15 cellular contexts compared by ENCODE assay signal in the genomic region with DNA sequence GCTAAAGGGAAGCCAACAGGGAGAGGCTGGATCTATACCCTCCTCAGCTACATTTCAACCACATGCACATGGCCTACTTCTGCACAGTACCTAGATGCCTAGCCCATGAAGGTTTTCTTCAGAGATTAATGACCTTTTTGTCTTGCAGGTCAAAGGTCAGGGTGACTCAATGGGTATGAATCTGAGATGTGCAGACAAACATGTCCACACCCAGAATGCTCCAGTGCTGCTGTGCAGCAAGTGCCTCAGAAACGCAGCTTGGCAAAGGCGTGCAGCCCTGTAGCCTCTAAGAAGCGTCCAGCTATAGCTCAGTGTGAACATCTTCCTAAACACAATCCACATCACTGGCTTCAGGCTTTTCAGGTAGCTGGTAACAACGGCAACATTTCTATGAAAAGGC. TPM values are rescaled to one million over a fixed set of nuclear protein-coding genes. Genes with fewer than 3 reads are reported as not detected.
DNase-seq lines count a peak whose midpoint lies in the region; ATAC-seq and TF ChIP-seq lines count a peak whose summit lies in the region.
"Had no signal": no experiment of that assay in that cellular context is flagged by ENCODE, and none has a peak within 500 bp of the region (broad histone marks: within the 10 kb centered on the region; RNA-seq: fewer than 3 reads in every experiment).

No MANE protein-coding gene starts in this region.

- H3K4me2 ChIP-seq in HCT116 (ENCODE audit: low read length) (peak overlapping the region; percentile 37; the same call in 1 of the 2 replicates), SK-N-SH (no peak overlapping the region)

- H3K27me3 ChIP-seq in Caco-2 (replicated peaks; ENCODE audit: control insufficient read depth, insufficient read depth, low read length): no peaks in the 10 kb centered on the region
- H3K27me3 ChIP-seq in HCT116 (ENCODE audit: insufficient read depth, low read length): no peaks in the 10 kb centered on the region
- no peaks in the 10 kb centered on the region for H3K27me3 ChIP-seq in neutrophil
- H3K27me3 ChIP-seq in SK-N-SH (ENCODE audit: insufficient read depth): no peaks in the 10 kb centered on the region
- H3K27me3 ChIP-seq: foreskin keratinocyte had no signal

- BruUV-seq in Caco-2 (replicated peaks; lab: Mats Ljungman, UMichigan) (no TSS peak), HCT116 (replicated peaks; lab: Mats Ljungman, UMichigan) (no TSS peak)

- H3K27ac ChIP-seq in HCT116 (ENCODE audit: low read depth, low read length): no peak overlapping the region
- H3K27ac ChIP-seq in coronary artery: peak overlapping the region in 1 of 2 donors; percentile 78
- peak overlapping the region; percentile 89 for H3K27ac ChIP-seq in neutrophil
- H3K27ac ChIP-seq in SK-N-SH (ENCODE audit: low read depth in 2 of 2, low read length in 1 of 2): no peak overlapping the region
- H3K27ac ChIP-seq: foreskin keratinocyte had no signal

- H3K4me3 Mint-ChIP-seq in Caco-2 (ENCODE audit: unreplicated experiment): no peak overlapping the region

- CTCF ChIA-PET in Caco-2 (lab: Charles Lee) (interaction anchor here (0.8 to 2.0 kb wide), 10 partner anchors 9 to 590 kb away, joined by 3 to 10 read pairs (median 4); a partner anchor contains a TSS), HCT116 (lab: Charles Lee) (interaction anchor here (1.6 kb wide), 1 partner anchor 187 kb away, joined by 4 read pairs; no protein-coding TSS in a partner anchor), SK-N-SH (lab: Yijun Ruan, JAX) (interaction anchor here (0.9 to 1.2 kb wide), 3 partner anchors 122 to 326 kb away, joined by 3 to 4 read pairs (median 3); no protein-coding TSS in a partner anchor)

- H4K20me1 ChIP-seq in HCT116 (ENCODE audit: insufficient read depth): no peaks in the 10 kb centered on the region
- no peaks in the 10 kb centered on the region for H4K20me1 ChIP-seq in SK-N-SH (ENCODE audit: insufficient read depth)

- H3K27me3 Mint-ChIP-seq in Caco-2 (ENCODE audit: insufficient read depth, unreplicated experiment): no peaks in the 10 kb centered on the region

- intact Hi-C loops in Caco-2 (cut with micrococcal nuclease; ENCODE audit: unreplicated experiment): no loop called here
- intact Hi-C loops in HCT116 (cut with micrococcal nuclease): no loop called here

- TF ChIP-seq CTCF in Caco-2 (IDR thresholded peaks at IDR 0.05; ENCODE audit: insufficient read depth in 1 of 2, low read depth in 1 of 2, low read length in 1 of 2, severe bottlenecking in 1 of 2, unreplicated experiment in 1 of 2): no peak
- TF ChIP-seq CTCF in HCT116 (IDR thresholded peaks at IDR 0.05 in 2 of 3, conservative IDR thresholded peaks at IDR 0.05 in 1 of 3; ENCODE audit: borderline replicate concordance in 1 of 3, insufficient read depth in 1 of 3, low read depth in 2 of 3, low read length in 2 of 3): no peak
- no peak for TF ChIP-seq CTCF in coronary artery (IDR thresholded peaks at IDR 0.05)
- TF ChIP-seq CTCF in neutrophil (IDR thresholded peaks at IDR 0.05): no peak
- TF ChIP-seq CTCF in SK-N-SH (IDR thresholded peaks at IDR 0.05): no peak

- H3K9ac ChIP-seq in HCT116 (ENCODE audit: low read length) (no peak overlapping the region), SK-N-SH (no peak overlapping the region)

- RAD21 ChIA-PET in HCT116 (lab: Charles Lee; ENCODE audit: low non-redundant PET in 1 of 2, low total read pairs in 2 of 2, uncharacterized antibody in 2 of 2, unreplicated experiment in 2 of 2): interaction anchor here in 1 of 2 experiments (0.6 kb wide), 1 partner anchor 23 kb away, joined by 6 read pairs; no protein-coding TSS in a partner anchor

- peaks cover 10% of the 10 kb centered on the region for H3K36me3 Mint-ChIP-seq in Caco-2 (ENCODE audit: insufficient read depth, unreplicated experiment)

- H3K4me1 Mint-ChIP-seq in Caco-2 (ENCODE audit: low read depth, unreplicated experiment): peaks cover 9% of the 10 kb centered on the region

- no peak for TF ChIP-seq POLR2A in HCT116 (IDR thresholded peaks at IDR 0.05; ENCODE audit: borderline replicate concordance, extremely low read depth, insufficient read depth, insufficient read length)

- H3K27ac Mint-ChIP-seq in Caco-2 (ENCODE audit: unreplicated experiment): peak overlapping the region; percentile 64

- DNase-seq in Caco-2: peak; percentile 68 to 74
- no peak for DNase-seq in HCT116 (ENCODE audit: low read depth, low spot score)
- DNase-seq in coronary artery (ENCODE audit: low spot score): peak; percentile 22
- DNase-seq in stimulated activated CD4-positive, alpha-beta T cell treated with anti-CD3 and anti-CD28 coated beads, Interleukin-12 subunit alpha, Interleukin-12 subunit beta, amount 100 ng/mL, for 4 hours: no peak
- DNase-seq in SK-N-SH: no peak
- DNase-seq: activated T-cell treated with anti-CD3 and anti-CD28 coated beads for 4 hours; aorta; foreskin keratinocyte; NCI-H1092; stimulated activated CD4-positive, alpha-beta T cell treated with anti-CD3 and anti-CD28 coated beads, Interleukin-1b, Interleukin-23, amount 100 ng/mL, for 48 hours; stimulated activated CD8-positive, alpha-beta memory T cell treated with anti-CD3 and anti-CD28 coated beads, Interleukin-4, amount 100 ng/mL, for 48 hours had no signal

- POLR2A ChIA-PET in Caco-2 (lab: Charles Lee) (interaction anchor here (0.6 to 0.9 kb wide), 3 partner anchors 54 to 423 kb away, joined by 3 read pairs; no protein-coding TSS in a partner anchor), HCT116 (lab: Charles Lee) (no interaction called here), SK-N-SH (lab: Yijun Ruan, JAX) (interaction anchor here (1.0 kb wide), 1 partner anchor 25 kb away, joined by 5 read pairs; a partner anchor contains a TSS)

- H3K9me3 ChIP-seq in Caco-2 (no peaks in the 10 kb centered on the region), HCT116 (ENCODE audit: control insufficient read depth in 1 of 2, insufficient read depth in 1 of 2, low read depth in 1 of 2, low read length in 2 of 2) (no peaks in the 10 kb centered on the region), neutrophil (no peaks in the 10 kb centered on the region), SK-N-SH (no peaks in the 10 kb centered on the region)

- H2AFZ ChIP-seq in HCT116 (ENCODE audit: low read depth, low read length, poor library complexity, severe bottlenecking) (no peak overlapping the region), SK-N-SH (ENCODE audit: low read depth) (no peak overlapping the region)

- H3K79me2 ChIP-seq in HCT116 (ENCODE audit: insufficient read depth, low read length) (no peaks in the 10 kb centered on the region), SK-N-SH (ENCODE audit: insufficient read depth) (no peaks in the 10 kb centered on the region)

- WGBS in SK-N-SH (ENCODE audit: low lambda C conversion rate): 84% methylated on average over 4 of the region's 4 CpGs

- H3K36me3 ChIP-seq in Caco-2 (ENCODE audit: control insufficient read depth, insufficient read depth, low read length) (no peaks in the 10 kb centered on the region), HCT116 (ENCODE audit: control insufficient read depth in 1 of 2, insufficient read depth in 2 of 2, low read length in 2 of 2) (no peaks in the 10 kb centered on the region), neutrophil (peaks cover 10% of the 10 kb centered on the region), SK-N-SH (replicated peaks in 1 of 2; ENCODE audit: control insufficient read depth in 1 of 2, insufficient read depth in 2 of 2, low read length in 1 of 2) (peaks cover 0 to 2% of the 10 kb centered on the region in 2 experiments)

- H3K4me3 ChIP-seq in Caco-2 (ENCODE audit: low read depth, low read length) (no peak overlapping the region), HCT116 (replicated peaks in 1 of 2; ENCODE audit: low read depth in 1 of 2, low read length in 2 of 2) (no peak overlapping the region), coronary artery (no peak overlapping the region), neutrophil (ENCODE audit: low read depth in 1 of 2, low read length in 1 of 2) (no peak overlapping the region), SK-N-SH (ENCODE audit: low read depth in 2 of 2, low read length in 1 of 2) (no peak overlapping the region)

- no peaks in the 10 kb centered on the region for H3F3A ChIP-seq in SK-N-SH (replicated peaks; ENCODE audit: insufficient read depth)

- peaks cover 20% of the 10 kb centered on the region for H3K4me1 ChIP-seq in Caco-2
- H3K4me1 ChIP-seq in HCT116 (ENCODE audit: control insufficient read depth in 1 of 2, insufficient read depth in 2 of 2, low read length in 2 of 2): peaks cover 0 to 31% of the 10 kb centered on the region in 2 experiments; a peak in 2 of 4 replicates
- peaks cover 30 to 40% of the 10 kb centered on the region in 2 experiments for H3K4me1 ChIP-seq in neutrophil (ENCODE audit: control insufficient read depth in 1 of 2, insufficient read depth in 1 of 2, low read depth in 1 of 2, low read length in 1 of 2)
- peaks cover 0 to 15% of the 10 kb centered on the region in 2 experiments; a peak in 3 of 4 replicates for H3K4me1 ChIP-seq in SK-N-SH (ENCODE audit: control insufficient read depth in 1 of 2, insufficient read depth in 2 of 2, low read depth in 1 of 2, low read length in 1 of 2)

- H3K9me2 ChIP-seq in HCT116 (ENCODE audit: insufficient read depth) (no peaks in the 10 kb centered on the region), SK-N-SH (no peaks in the 10 kb centered on the region)

- no peak for TF ChIP-seq EP300 in SK-N-SH (IDR thresholded peaks at IDR 0.05; ENCODE audit: borderline replicate concordance in 1 of 2, low read depth in 1 of 2, low read length in 1 of 2)

- TF ChIP-seq RAD21 in HCT116 (IDR thresholded peaks at IDR 0.05; ENCODE audit: low read depth): no peak
- no peak for TF ChIP-seq RAD21 in SK-N-SH (IDR thresholded peaks at IDR 0.05; ENCODE audit: low read length)

- ATAC-seq in HCT116 (peak; percentile 43; the same call in 1 of the 2 replicates), GM21447 (IDR thresholded peaks at IDR 0.05; ENCODE audit: unreplicated experiment) (no peak), HG03521 (IDR thresholded peaks at IDR 0.05; ENCODE audit: unreplicated experiment) (no peak)
- ATAC-seq: activated CD4-positive, CD25-positive, alpha-beta regulatory T cell treated with anti-CD3 and anti-CD28 coated beads, Interleukin-2, amount 50 U/mL, for 24 hours; foreskin keratinocyte had no signal

- no peaks in the 10 kb centered on the region for H3K9me3 Mint-ChIP-seq in Caco-2 (ENCODE audit: unreplicated experiment)

TF ChIP-seq in HCT116, 20 proteins besides CTCF, POLR2A, EP300 and RAD21:
- TF ChIP-seq CBX3 (IDR thresholded peaks at IDR 0.05; ENCODE audit: low read depth) (no peak), SP1 (IDR thresholded peaks at IDR 0.05; ENCODE audit: low read depth) (no peak), ZFX (IDR thresholded peaks at IDR 0.05) (no peak)

TF ChIP-seq in SK-N-SH, 30 proteins besides CTCF, POLR2A, EP300 and RAD21 (continues in another document):
- no peak for TF ChIP-seq ELF1 (IDR thresholded peaks at IDR 0.05)
- TF ChIP-seq SMC3 (IDR thresholded peaks at IDR 0.05; ENCODE audit: low read depth, low read length): no peak

RNA-seq across cellular contexts. Expression of a gene that starts 24.4 kb away (rescaled TPM):
- total RNA-seq in Caco-2 (2022) (0.88 and 0.95 TPM in 2 replicates), HCT116 (2021; ENCODE audit: unreplicated experiment) (not detected)
- polyA plus RNA-seq in HCT116 (2012): 0.09 TPM in 1 of 2 replicates, not detected in the other
- 17.2 and 24.9 TPM in 2 replicates for polyA plus RNA-seq in SK-N-SH (2012; rRNA removed)
- 11.7 and 18.7 TPM in 2 replicates for polyA plus RNA-seq in SK-N-SH (2012; cell fraction: cytosol; rRNA removed)
- polyA plus RNA-seq in SK-N-SH (2012; cell fraction: nucleus; rRNA removed): 80.3 and 107 TPM in 2 replicates

Comparison
In these comparisons a context has a peak if more than half of its experiments do, and no peak if none do; other contexts are left out.
1. DNase-seq: peak in Caco-2 (2 of 2) and coronary artery (single experiment); none in HCT116 (single experiment), stimulated activated CD4-positive, alpha-beta T cell treated with anti-CD3 and anti-CD28 coated beads, Interleukin-12 subunit alpha, Interleukin-12 subunit beta, amount 100 ng/mL, for 4 hours (single experiment) and SK-N-SH (single experiment).